Comparison of ENCODE assay signal across 9 cellular contexts in genomic region chr5:71475788-71476384, GRCh38. TPM values are rescaled to one million over a fixed set of nuclear protein-coding genes. Genes with fewer than 3 reads are reported as not detected.
DNase-seq lines count a peak whose midpoint lies in the region; ATAC-seq, FAIRE-seq and TF ChIP-seq lines count a peak whose summit lies in the region.
"Had no signal": no experiment of that assay in that cellular context is flagged by ENCODE, and none has a peak within 500 bp of the region (broad histone marks: within the 10 kb centered on the region; RNA-seq: fewer than 3 reads in every experiment).

No MANE protein-coding gene starts in this region.

- H3K4me1 ChIP-seq in keratinocyte (ENCODE audit: control insufficient read depth, extremely low read depth, insufficient read depth, low read length): peaks cover 6% of the 10 kb centered on the region
- H3K4me1 ChIP-seq: BLaER1 had no signal

- dilution Hi-C loops in keratinocyte (cut with MboI; ENCODE audit: extremely low pct_ligation_motif_present, low sequenced_read_pairs): no loop called here

- no peak overlapping the region for H3K9ac ChIP-seq in keratinocyte (ENCODE audit: control insufficient read depth, extremely low read depth, insufficient read depth, low read length)
- H3K9ac ChIP-seq: BLaER1 had no signal

- H4K20me1 ChIP-seq in keratinocyte (ENCODE audit: control insufficient read depth, extremely low read depth, insufficient read depth, low read length): no peaks in the 10 kb centered on the region

- peaks cover 6 to 7% of the 10 kb centered on the region in 2 experiments for H3K36me3 ChIP-seq in keratinocyte (ENCODE audit: control insufficient read depth in 2 of 2, extremely low read depth in 1 of 2, insufficient read depth in 2 of 2, low read length in 2 of 2)

- H3K4me3 ChIP-seq in HFF-Myc (replicated peaks; ENCODE audit: low read depth, low read length) (no peak overlapping the region), keratinocyte (ENCODE audit: control insufficient read depth in 2 of 3, extremely low read depth in 1 of 3, insufficient read depth in 2 of 3, low read depth in 1 of 3, low read length in 3 of 3) (no peak overlapping the region)
- H3K4me3 ChIP-seq: BLaER1 had no signal

- H2AFZ ChIP-seq in keratinocyte (ENCODE audit: control insufficient read depth, low read length): no peak overlapping the region

- H3K27ac ChIP-seq in keratinocyte (ENCODE audit: control insufficient read depth, insufficient read depth, low read length): no peak overlapping the region
- H3K27ac ChIP-seq: BLaER1 had no signal

- H3K79me2 ChIP-seq in keratinocyte (ENCODE audit: control insufficient read depth, insufficient read depth, low read length): peaks cover 9% of the 10 kb centered on the region

- TF ChIP-seq CTCF in HFF-Myc (IDR thresholded peaks at IDR 0.05; ENCODE audit: low read depth, low read length, missing control alignments): peak; percentile 69
- TF ChIP-seq CTCF in keratinocyte (optimal IDR thresholded peaks at IDR 0.05 in 1 of 3, IDR thresholded peaks at IDR 0.05 in 1 of 3, conservative IDR thresholded peaks at IDR 0.05 in 1 of 3; ENCODE audit: extremely low read depth in 1 of 3, insufficient read depth in 2 of 3, low read length in 3 of 3): peak; percentile 29 to 73 (median 67)

- no peak for ATAC-seq in GM19397 (IDR thresholded peaks at IDR 0.05; ENCODE audit: unreplicated experiment)

- no peaks in the 10 kb centered on the region for H3K27me3 ChIP-seq in keratinocyte (ENCODE audit: control insufficient read depth, extremely low read depth, insufficient read depth, low read length)
- H3K27me3 ChIP-seq: BLaER1 had no signal

- FAIRE-seq in TTC549 (lab: Jason Lieb, UNC) (peak; percentile 62), keratinocyte (lab: Jason Lieb, UNC) (no peak), RCC 7860 (lab: Jason Lieb, UNC) (no peak)

- no peak overlapping the region for H3K4me2 ChIP-seq in keratinocyte (ENCODE audit: control insufficient read depth, extremely low read depth, insufficient read depth, low read depth, low read length)
- H3K4me2 ChIP-seq: BLaER1 had no signal

- H3K9me1 ChIP-seq in keratinocyte (ENCODE audit: control insufficient read depth, extremely low read depth, insufficient read depth, low read length): no peaks in the 10 kb centered on the region

- no peaks in the 10 kb centered on the region for H3K9me3 ChIP-seq in keratinocyte (ENCODE audit: control insufficient read depth, low read depth, low read length)
- H3K9me3 ChIP-seq: BLaER1 had no signal

- DNase-seq in NCI-H1092 treated with DMSO at 0.1 percent for 48 hours (lab: John Stamatoyannopoulos, UW) (peak; percentile 3), NCI-H1092 (lab: John Stamatoyannopoulos, UW) (no peak), HFF-Myc (ENCODE audit: extremely low read depth, low read depth) (no peak), keratinocyte (ENCODE audit: low read depth, low spot score) (peak; percentile 5), mesenteric fat pad (ENCODE audit: low spot score) (no peak), RCC 7860 (ENCODE audit: low spot score) (no peak)

RNA-seq across cellular contexts. Expression of gene BDP1, which starts 20.4 kb away (rescaled TPM):
- polyA plus RNA-seq in keratinocyte: 8.4 to 16.2 TPM (median 10.0 TPM) in 3 replicates
- 27.4 TPM for polyA plus RNA-seq in keratinocyte (2011; ENCODE audit: low read depth)
- 4.9 and 9.7 TPM in 2 replicates for polyA plus RNA-seq in keratinocyte (2011; cell fraction: cytosol; rRNA removed)
- 19.8 and 26.5 TPM in 2 replicates for polyA plus RNA-seq in keratinocyte (2011; cell fraction: nucleus; rRNA removed)
- 9.4 and 10.9 TPM in 2 replicates for polyA plus RNA-seq in keratinocyte (2012; ENCODE audit: low replicate concordance)
- polyA minus RNA-seq in keratinocyte: 5.5 to 22.7 TPM (median 10.7 TPM) in 3 replicates
- 8.1 TPM for polyA minus RNA-seq in keratinocyte (2011; cell fraction: cytosol; rRNA and poly(A)+ RNA removed)
- 21.1 and 41.4 TPM in 2 replicates for polyA minus RNA-seq in keratinocyte (2011; cell fraction: nucleus; rRNA and poly(A)+ RNA removed)
- 27.6 TPM for total RNA-seq in mesenteric fat pad

Comparison
In these comparisons a context has a peak if more than half of its experiments do, and no peak if none do; other contexts are left out.
1. DNase-seq: peak in NCI-H1092 treated with DMSO at 0.1 percent for 48 hours (single experiment) and keratinocyte (single experiment); none in NCI-H1092 (single experiment), HFF-Myc (single experiment), mesenteric fat pad (single experiment) and RCC 7860 (single experiment).